In genomic region chr17:8865385-8865784, GRCh38 we compare ENCODE assay signal across 21 cellular contexts. TPM values are rescaled to one million over a fixed set of nuclear protein-coding genes. Genes with fewer than 3 reads are reported as not detected.
"Had no signal": no experiment of that assay in that cellular context is flagged by ENCODE, and none has a peak within 500 bp of the region (broad histone marks: within the 10 kb centered on the region; RNA-seq: fewer than 3 reads in every experiment).

No MANE protein-coding gene starts in this region.

- H2AFZ ChIP-seq: neural progenitor cell had no signal

- H3K27ac Mint-ChIP-seq: activated naive CD4-positive, alpha-beta T cell treated with anti-CD3 and anti-CD28 coated beads for 36 hours; neural progenitor cell; T-cell had no signal

- H3K9me3 Mint-ChIP-seq: activated naive CD4-positive, alpha-beta T cell treated with anti-CD3 and anti-CD28 coated beads for 36 hours; activated T-cell treated with anti-CD3 and anti-CD28 coated beads, Interleukin-2, amount 50 U/mL, for 24 hours; neural progenitor cell; T-cell had no signal

- H3K4me3 ChIP-seq: ascending aorta, coronary artery, mucosa of descending colon, neural progenitor cell, prostate gland, stomach had no signal

- H3K4me2 ChIP-seq: neural progenitor cell had no signal

- H3K27me3 Mint-ChIP-seq: activated T-cell treated with anti-CD3 and anti-CD28 coated beads, Interleukin-2, amount 50 U/mL, for 24 hours; T-cell had no signal

- H3K4me1 ChIP-seq: ascending aorta, neural progenitor cell, prostate gland had no signal

- H3K4me3 Mint-ChIP-seq: activated naive CD4-positive, alpha-beta T cell treated with anti-CD3 and anti-CD28 coated beads for 36 hours; activated T-cell treated with anti-CD3 and anti-CD28 coated beads, Interleukin-2, amount 50 U/mL, for 24 hours; naive B cell; neural progenitor cell; T-cell had no signal

- H3K36me3 Mint-ChIP-seq: naive B cell, neural progenitor cell, T-cell had no signal

- H3K9me3 ChIP-seq: ascending aorta, mucosa of descending colon, prostate gland, stomach had no signal

- H3K27me3 ChIP-seq: ascending aorta, neural progenitor cell had no signal

- ATAC-seq: left colon, mucosa of descending colon, right cardiac atrium, T-cell had no signal

- H3K36me3 ChIP-seq: ascending aorta, neural progenitor cell, prostate gland, stomach had no signal

- H3K4me1 Mint-ChIP-seq: neural progenitor cell had no signal

- H3K9ac ChIP-seq: neural progenitor cell had no signal

- H3K27ac ChIP-seq: ascending aorta, coronary artery, neural progenitor cell, prostate gland, stomach had no signal

- DNase-seq: activated CD4-positive, alpha-beta T cell treated with anti-CD3 and anti-CD28 coated beads for 1 hour; activated naive CD4-positive, alpha-beta T cell treated with anti-CD3 and anti-CD28 coated beads for 36 hours; activated T-cell treated with anti-CD3 and anti-CD28 coated beads, Interleukin-2, amount 50 U/mL, for 24 hours; erythroblast; foreskin melanocyte; glutamatergic neuron; hippocampal formation; left colon; mucosa of descending colon; naive B cell; right cardiac atrium; stimulated activated CD4-positive, alpha-beta T cell treated with anti-CD3 and anti-CD28 coated beads, Interleukin-2, amount 100 ng/mL, for 48 hours; stomach; trophoblast cell had no signal

RNA-seq across cellular contexts. Expression of gene PIK3R6, which starts 2.1 kb away (rescaled TPM):
- total RNA-seq: lung microvascular endothelial cell, osteocyte had no signal
